ENCODE assay signal across 8 cellular contexts in genomic region chr14:75427482-75428229, GRCh38. TPM values are rescaled to one million over a fixed set of nuclear protein-coding genes. Genes with fewer than 3 reads are reported as not detected.
A peak's percentile ranks its signal among the peaks of the same experiment; 100 is the strongest.
DNase-seq lines count a peak whose midpoint lies in the region; ATAC-seq and TF ChIP-seq lines count a peak whose summit lies in the region.

A gene with protein sequence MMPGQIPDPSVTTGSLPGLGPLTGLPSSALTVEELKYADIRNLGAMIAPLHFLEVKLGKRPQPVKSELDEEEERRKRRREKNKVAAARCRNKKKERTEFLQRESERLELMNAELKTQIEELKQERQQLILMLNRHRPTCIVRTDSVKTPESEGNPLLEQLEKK (plus strand): TSS chr14:75428022. CDS start chr14:75437921, 9,899 bp downstream.

- H3K27me3 Mint-ChIP-seq in HFFc6 (ENCODE audit: insufficient read depth) = peaks cover 2% of the 10 kb centered on the region

- peak; percentile 78 for ATAC-seq in lung (ENCODE audit: insufficient read depth, low FRiP score)

- peaks cover 14% of the 10 kb centered on the region for H3K36me3 Mint-ChIP-seq in HFFc6 (ENCODE audit: low read depth)

- H3K4me3 Mint-ChIP-seq in HFFc6 = peak within 1 kb of the TSS; percentile 87

- peak; percentile 69 for DNase-seq in HFFc6
- peak; percentile 16 for DNase-seq in NCI-H2196 treated with DMSO at 0.1 percent for 48 hours (lab: John Stamatoyannopoulos, UW; ENCODE audit: unreplicated experiment)
- peak; percentile 5 to 14 for DNase-seq in activated CD8-positive, alpha-beta memory T cell treated with anti-CD3 and anti-CD28 coated beads for 1 hour (ENCODE audit: extremely low read depth in 1 of 2, low read depth in 1 of 2)
- no peak for DNase-seq in effector memory CD4-positive, alpha-beta T cell
- peak; percentile 96 for DNase-seq in lung (ENCODE audit: low spot score)
- DNase-seq in stimulated activated CD4-positive, alpha-beta T cell treated with anti-CD3 and anti-CD28 coated beads, Interleukin-4, amount 100 ng/mL, for 48 hours (ENCODE audit: low read depth in 2 of 2) = peak; percentile 16 to 30
- no peak for DNase-seq in DMS114 treated with DMSO at 0.1 percent for 48 hours (lab: John Stamatoyannopoulos, UW; ENCODE audit: unreplicated experiment)

- peaks cover 14% of the 10 kb centered on the region for H3K4me1 ChIP-seq in effector memory CD4-positive, alpha-beta T cell (ENCODE audit: control insufficient read depth, insufficient read depth, low read length, poor library complexity, severe bottlenecking)
- peaks cover 14 to 21% of the 10 kb centered on the region in 2 donors for H3K4me1 ChIP-seq in lung (ENCODE audit: control insufficient read depth in 2 of 2, insufficient read depth in 2 of 2, low read length in 2 of 2)

- peak within 1 kb of the TSS; percentile 61 for H3K4me3 ChIP-seq in effector memory CD4-positive, alpha-beta T cell (ENCODE audit: insufficient read depth, low read depth, low read length, poor library complexity, severe bottlenecking)
- peak within 1 kb of the TSS; percentile 63 for H3K4me3 ChIP-seq in lung

- TF ChIP-seq CTCF in HFFc6 (IDR thresholded peaks at IDR 0.05) (peak; percentile 40; the same call in 1 of the 2 replicates), lung (IDR thresholded peaks at IDR 0.05; ENCODE audit: control extremely low read depth, extremely low read depth) (no peak)

- 0 to 1% methylated on average over 40 to 91 of the region's 93 CpGs for WGBS in lung, 2 donors

- peak within 1 kb of the TSS; percentile 56 for H3K27ac Mint-ChIP-seq in HFFc6

- H3K9me3 ChIP-seq in effector memory CD4-positive, alpha-beta T cell (ENCODE audit: control insufficient read depth, low read length) = no peaks in the 10 kb centered on the region
- no peaks in the 10 kb centered on the region for H3K9me3 ChIP-seq in lung (ENCODE audit: control insufficient read depth in 2 of 2, insufficient read depth in 1 of 2, low read length in 1 of 2)

- H3K36me3 ChIP-seq in effector memory CD4-positive, alpha-beta T cell (ENCODE audit: control insufficient read depth, insufficient read depth, low read length) = no peaks in the 10 kb centered on the region
- H3K36me3 ChIP-seq in lung (ENCODE audit: control insufficient read depth in 2 of 2, insufficient read depth in 2 of 2, low read length in 2 of 2) = peaks cover 0 to 6% of the 10 kb centered on the region in 2 donors

- TF ChIP-seq POLR2A in GM10847 (IDR thresholded peaks at IDR 0.05; ENCODE audit: extremely low read depth, insufficient read length) = peak; percentile 14

- peaks cover 10% of the 10 kb centered on the region for H3K27me3 ChIP-seq in effector memory CD4-positive, alpha-beta T cell (replicated peaks; ENCODE audit: control insufficient read depth, insufficient read depth, low read length, poor library complexity, severe bottlenecking)
- H3K27me3 ChIP-seq in lung (ENCODE audit: control insufficient read depth, insufficient read depth) = no peaks in the 10 kb centered on the region

- H3K4me1 Mint-ChIP-seq in HFFc6 (ENCODE audit: low read depth) = peaks cover 54% of the 10 kb centered on the region

- H3K27ac ChIP-seq in effector memory CD4-positive, alpha-beta T cell (ENCODE audit: insufficient read depth, low read length, poor library complexity, severe bottlenecking) = no peak within 1 kb of the TSS
- peak within 1 kb of the TSS; percentile 92 to 93 for H3K27ac ChIP-seq in lung (ENCODE audit: low read depth in 1 of 2, low read length in 1 of 2)

- no peaks in the 10 kb centered on the region for H3K9me3 Mint-ChIP-seq in HFFc6

RNA-seq across cellular contexts. Expression of the gene that starts here (rescaled TPM):
- total RNA-seq in HFFc6 (2021; fragmentation: NEBNext Ultra II Directional; extraction: Animal tissue kit (Norgen Biotek cat#: 25700)) = 10 to 100 TPM; 48.0 to 67.8 (median 61.8) TPM
- total RNA-seq in lung = 10 to 100 TPM; 34.8 to 77.5 TPM
- polyA plus RNA-seq in lung = 10 to 100 TPM; 38.0 to 88.9 TPM

Comparison
In these comparisons a context has a peak if more than half of its experiments do, and no peak if none do; other contexts are left out.
1. DNase-seq: peak in HFFc6 (single experiment), NCI-H2196 treated with DMSO at 0.1 percent for 48 hours (single experiment), activated CD8-positive, alpha-beta memory T cell treated with anti-CD3 and anti-CD28 coated beads for 1 hour (2 of 2), lung (single experiment) and stimulated activated CD4-positive, alpha-beta T cell treated with anti-CD3 and anti-CD28 coated beads, Interleukin-4, amount 100 ng/mL, for 48 hours (2 of 2); none in effector memory CD4-positive, alpha-beta T cell (0 of 3) and DMS114 treated with DMSO at 0.1 percent for 48 hours (single experiment).